ENCODE assay signal across 1 cellular context in genomic region chr17:82418001-82418986, GRCh38.
TF ChIP-seq lines count a peak whose summit lies in the region.

TSS of gene HEXD (plus strand) at chr17:82418347. CDS start at chr17:82419800, 1,453 bp downstream.
TSS of gene OGFOD3 (minus strand) at chr17:82418586. CDS start at chr17:82418485, 101 bp downstream.

TF ChIP-seq in IMR-90, 13 proteins besides CTCF, POLR2A, EP300 and RAD21 (continued from another document):
- TF ChIP-seq MAFK (IDR thresholded peaks at IDR 0.05; ENCODE audit: low read depth, low read length), result no peak
- no peak for TF ChIP-seq RFX5 (IDR thresholded peaks at IDR 0.05; ENCODE audit: low read depth, low read length)
- TF ChIP-seq, protein P1, sequence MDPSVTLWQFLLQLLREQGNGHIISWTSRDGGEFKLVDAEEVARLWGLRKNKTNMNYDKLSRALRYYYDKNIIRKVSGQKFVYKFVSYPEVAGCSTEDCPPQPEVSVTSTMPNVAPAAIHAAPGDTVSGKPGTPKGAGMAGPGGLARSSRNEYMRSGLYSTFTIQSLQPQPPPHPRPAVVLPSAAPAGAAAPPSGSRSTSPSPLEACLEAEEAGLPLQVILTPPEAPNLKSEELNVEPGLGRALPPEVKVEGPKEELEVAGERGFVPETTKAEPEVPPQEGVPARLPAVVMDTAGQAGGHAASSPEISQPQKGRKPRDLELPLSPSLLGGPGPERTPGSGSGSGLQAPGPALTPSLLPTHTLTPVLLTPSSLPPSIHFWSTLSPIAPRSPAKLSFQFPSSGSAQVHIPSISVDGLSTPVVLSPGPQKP (IDR thresholded peaks at IDR 0.05; ENCODE audit: borderline replicate concordance, low read depth, low read length), result no peak
- peak; percentile 99 for TF ChIP-seq MAZ (IDR thresholded peaks at IDR 0.05; ENCODE audit: borderline replicate concordance, low read depth, low read length)
- TF ChIP-seq SMC3 (IDR thresholded peaks at IDR 0.05; ENCODE audit: low read depth, low read length), result no peak
- TF ChIP-seq MXI1 (IDR thresholded peaks at IDR 0.05; ENCODE audit: borderline replicate concordance, low read depth, low read length), result peak; percentile 91
- TF ChIP-seq RCOR1 (IDR thresholded peaks at IDR 0.05; ENCODE audit: insufficient replicate concordance, low read length), result no peak
- TF ChIP-seq BHLHE40 (IDR thresholded peaks at IDR 0.05; ENCODE audit: low read depth, low read length), result no peak
- no peak for TF ChIP-seq CEBPB (IDR thresholded peaks at IDR 0.05; ENCODE audit: low read depth, low read length)
- TF ChIP-seq CHD1 (IDR thresholded peaks at IDR 0.05; ENCODE audit: low read depth, low read length), result no peak
